In the genomic region with DNA sequence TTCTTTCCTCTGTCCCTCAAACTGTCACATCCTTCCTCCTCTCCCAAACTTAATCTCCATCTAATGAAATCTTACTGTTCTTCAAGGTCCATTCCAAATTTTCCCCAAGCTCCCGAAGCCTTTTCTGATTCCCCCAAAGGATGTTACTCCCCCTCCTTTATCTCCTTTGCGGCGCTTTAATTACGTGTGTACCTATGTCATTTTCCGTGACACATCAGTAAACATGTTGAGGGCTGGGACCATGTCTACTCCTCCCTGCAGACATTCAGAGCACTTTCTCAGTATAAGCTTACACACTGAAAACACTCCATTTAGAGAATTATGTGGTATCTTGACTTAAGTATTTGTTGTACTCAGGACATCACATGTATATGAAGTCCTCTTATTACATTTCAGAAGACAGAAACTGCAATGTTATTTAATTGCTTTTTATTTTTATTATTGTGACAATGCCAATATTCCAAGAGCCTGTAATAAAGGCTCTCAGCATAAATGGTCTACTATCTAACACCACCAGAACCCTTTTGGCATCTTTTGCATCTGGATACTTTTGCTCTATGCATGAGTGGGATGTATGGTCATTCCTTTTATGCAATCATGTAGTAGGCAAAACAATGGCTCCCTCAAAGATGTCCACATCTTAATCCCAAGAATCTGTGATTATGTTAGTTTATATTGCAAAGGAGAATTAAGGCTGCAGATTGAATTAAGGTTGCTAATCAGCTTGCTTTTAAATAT, we compare ENCODE assay signal across 1 cellular context.
TF ChIP-seq lines count a peak whose summit lies in the region.

No MANE protein-coding gene starts in this region.

TF ChIP-seq in HepG2, 621 proteins besides CTCF, POLR2A, EP300 and RAD21:
- TF ChIP-seq ZNF232 (CRISPR knock-in tag; IDR thresholded peaks at IDR 0.05; ENCODE audit: borderline replicate concordance) (no peak), ZNF772 (CRISPR knock-in tag; IDR thresholded peaks at IDR 0.05) (no peak)
TF ChIP-seq in HepG2: peak in this region for 0.
